In the genomic region with DNA sequence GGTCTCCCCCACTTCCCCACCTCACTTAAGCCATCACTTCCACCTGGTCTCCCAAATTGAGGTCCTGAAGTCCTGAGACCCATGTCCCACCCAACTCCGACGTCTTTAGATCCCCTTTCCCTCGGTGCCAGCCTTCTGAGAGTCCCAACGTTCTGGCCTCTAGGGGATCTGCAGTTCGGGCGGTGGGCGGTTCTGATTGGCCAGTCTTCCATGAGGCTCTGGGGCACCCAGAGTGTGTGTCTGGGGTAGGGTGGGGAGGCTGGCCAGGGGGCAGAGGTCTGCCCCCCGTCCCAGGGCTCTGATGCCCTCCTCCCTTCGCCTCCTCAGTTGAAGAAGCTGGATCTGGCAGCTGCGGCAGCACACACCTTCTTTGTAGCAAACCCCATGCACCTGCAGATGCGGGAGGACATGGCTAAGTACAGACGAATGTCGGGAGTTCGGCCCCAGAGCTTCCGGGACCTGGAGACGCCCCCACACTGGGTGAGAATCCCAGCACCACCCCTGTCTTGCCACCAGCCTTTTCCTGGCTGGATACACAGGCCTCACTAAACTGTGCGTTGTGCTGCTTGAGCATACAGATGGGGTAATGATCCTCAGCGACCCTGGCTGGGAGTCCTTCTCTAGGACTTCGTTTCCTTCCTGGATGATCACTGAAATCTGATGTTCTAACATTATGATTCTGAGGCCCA, we compare ENCODE assay signal across 8 cellular contexts. TPM values are rescaled to one million over a fixed set of nuclear protein-coding genes. Genes with fewer than 3 reads are reported as not detected.
A peak's percentile ranks its signal among the peaks of the same experiment; 100 is the strongest.
DNase-seq lines count a peak whose midpoint lies in the region; ATAC-seq lines count a peak whose summit lies in the region.

No MANE protein-coding gene starts in this region.

- H3K36me3 Mint-ChIP-seq in T-helper 2 cell treated with Interferon-gamma antibody and Interleukin-4, amounts not matched to agents 5 μg/mL and 100 μg/mL, for 36 hours (ENCODE audit: low read depth), result no peaks in the 10 kb centered on the region
- peaks cover 0 to 3% of the 10 kb centered on the region in 2 donors for H3K36me3 Mint-ChIP-seq in activated T-cell treated with anti-CD3 and anti-CD28 coated beads, Interleukin-2, amount 50 U/mL, for 72 hours (ENCODE audit: insufficient read depth in 2 of 2)
- no peaks in the 10 kb centered on the region for H3K36me3 Mint-ChIP-seq in stimulated activated memory B cell treated with anti-CD40 and anti-IgM and Interleukin-4, amounts not matched to agents 10 μg/mL and 1 μg/mL and 100 μg/mL, for 72 hours

- peaks cover 19% of the 10 kb centered on the region for H3K4me1 Mint-ChIP-seq in T-helper 2 cell treated with Interferon-gamma antibody and Interleukin-4, amounts not matched to agents 5 μg/mL and 100 μg/mL, for 36 hours (ENCODE audit: low read depth)
- H3K4me1 Mint-ChIP-seq in activated T-cell treated with anti-CD3 and anti-CD28 coated beads, Interleukin-2, amount 50 U/mL, for 72 hours (ENCODE audit: low read depth), result peaks cover 35% of the 10 kb centered on the region
- H3K4me1 Mint-ChIP-seq in stimulated activated memory B cell treated with anti-CD40 and anti-IgM and Interleukin-4, amounts not matched to agents 10 μg/mL and 1 μg/mL and 100 μg/mL, for 72 hours, result peaks cover 31% of the 10 kb centered on the region

- peak in 1 of 2 donors; percentile 8 for ATAC-seq in activated T-cell treated with anti-CD3 and anti-CD28 coated beads, Interleukin-2, amount 50 U/mL, for 72 hours (replicated peaks in 1 of 2)
- ATAC-seq in stimulated activated memory B cell treated with anti-CD40 and anti-IgM and Interleukin-4, amounts not matched to agents 10 μg/mL and 1 μg/mL and 100 μg/mL, for 72 hours, result no peak
- ATAC-seq in GM21723 (IDR thresholded peaks at IDR 0.05; ENCODE audit: unreplicated experiment), result no peak

- H3K27ac Mint-ChIP-seq in T-helper 2 cell treated with Interferon-gamma antibody and Interleukin-4, amounts not matched to agents 5 μg/mL and 100 μg/mL, for 36 hours, result no peak overlapping the region
- no peak overlapping the region for H3K27ac Mint-ChIP-seq in activated T-cell treated with anti-CD3 and anti-CD28 coated beads, Interleukin-2, amount 50 U/mL, for 72 hours
- H3K27ac Mint-ChIP-seq in stimulated activated memory B cell treated with anti-CD40 and anti-IgM and Interleukin-4, amounts not matched to agents 10 μg/mL and 1 μg/mL and 100 μg/mL, for 72 hours, result peak overlapping the region; percentile 77

- H3K9me3 Mint-ChIP-seq in T-helper 2 cell treated with Interferon-gamma antibody and Interleukin-4, amounts not matched to agents 5 μg/mL and 100 μg/mL, for 36 hours, result no peaks in the 10 kb centered on the region
- no peaks in the 10 kb centered on the region for H3K9me3 Mint-ChIP-seq in activated T-cell treated with anti-CD3 and anti-CD28 coated beads, Interleukin-2, amount 50 U/mL, for 72 hours
- H3K9me3 Mint-ChIP-seq in stimulated activated memory B cell treated with anti-CD40 and anti-IgM and Interleukin-4, amounts not matched to agents 10 μg/mL and 1 μg/mL and 100 μg/mL, for 72 hours, result no peaks in the 10 kb centered on the region

- H3K4me3 Mint-ChIP-seq in T-helper 2 cell treated with Interferon-gamma antibody and Interleukin-4, amounts not matched to agents 5 μg/mL and 100 μg/mL, for 36 hours, result peak overlapping the region; percentile 85
- H3K4me3 Mint-ChIP-seq in activated T-cell treated with anti-CD3 and anti-CD28 coated beads, Interleukin-2, amount 50 U/mL, for 72 hours, result peak overlapping the region; percentile 86 to 96
- peak overlapping the region; percentile 82 for H3K4me3 Mint-ChIP-seq in stimulated activated memory B cell treated with anti-CD40 and anti-IgM and Interleukin-4, amounts not matched to agents 10 μg/mL and 1 μg/mL and 100 μg/mL, for 72 hours

- peaks cover 40% of the 10 kb centered on the region for H3K27me3 Mint-ChIP-seq in T-helper 2 cell treated with Interferon-gamma antibody and Interleukin-4, amounts not matched to agents 5 μg/mL and 100 μg/mL, for 36 hours (ENCODE audit: low read depth)
- H3K27me3 Mint-ChIP-seq in activated T-cell treated with anti-CD3 and anti-CD28 coated beads, Interleukin-2, amount 50 U/mL, for 72 hours (ENCODE audit: low read depth), result peaks cover 54% of the 10 kb centered on the region
- peaks cover 75% of the 10 kb centered on the region for H3K27me3 Mint-ChIP-seq in stimulated activated memory B cell treated with anti-CD40 and anti-IgM and Interleukin-4, amounts not matched to agents 10 μg/mL and 1 μg/mL and 100 μg/mL, for 72 hours

- DNase-seq in T-helper 2 cell treated with Interferon-gamma antibody and Interleukin-4, amounts not matched to agents 5 μg/mL and 100 μg/mL, for 36 hours (ENCODE audit: low spot score), result no peak
- DNase-seq in T-helper 2 cell (no peak), hepatic stellate cell (ENCODE audit: low spot score) (peak; percentile 82), NCI-H187 treated with DMSO at 0.1 percent for 48 hours (lab: John Stamatoyannopoulos, UW) (no peak), NCI-H748 treated with DMSO at 0.1 percent for 48 hours (lab: John Stamatoyannopoulos, UW) (no peak)
- DNase-seq in activated T-cell treated with anti-CD3 and anti-CD28 coated beads, Interleukin-2, amount 50 U/mL, for 72 hours, result no peak

RNA-seq across cellular contexts. Expression of a gene that starts 1.5 kb away (rescaled TPM):
- 1 to 10 TPM; 2.2 to 2.6 TPM for total RNA-seq in activated T-cell treated with anti-CD3 and anti-CD28 coated beads, Interleukin-2, amount 50 U/mL, for 72 hours

RNA-seq across cellular contexts. Expression of a gene that starts 8.1 kb away (rescaled TPM):
- under 1 TPM; 0.72 to 0.93 TPM for total RNA-seq in activated T-cell treated with anti-CD3 and anti-CD28 coated beads, Interleukin-2, amount 50 U/mL, for 72 hours

RNA-seq across cellular contexts. Expression of a gene that starts 11.0 kb away (rescaled TPM):
- 1 to 10 TPM in 1 of 2 donors, under 1 TPM in 1; 0.95 to 1.3 TPM for total RNA-seq in activated T-cell treated with anti-CD3 and anti-CD28 coated beads, Interleukin-2, amount 50 U/mL, for 72 hours

RNA-seq across cellular contexts. Expression of a gene that starts 21.4 kb away (rescaled TPM):
- 10 to 100 TPM; 67.7 to 94.8 TPM for total RNA-seq in activated T-cell treated with anti-CD3 and anti-CD28 coated beads, Interleukin-2, amount 50 U/mL, for 72 hours

RNA-seq across cellular contexts. Expression of a gene that starts 22.3 kb away (rescaled TPM):
- total RNA-seq in activated T-cell treated with anti-CD3 and anti-CD28 coated beads, Interleukin-2, amount 50 U/mL, for 72 hours, result 100 to 1,000 TPM in 1 of 2 donors, 10 to 100 TPM in 1; 98.0 to 105 TPM
